12 cellular contexts compared by ENCODE assay signal in genomic region chr19:47414469-47414868, GRCh38. TPM values are rescaled to one million over a fixed set of nuclear protein-coding genes. Genes with fewer than 3 reads are reported as not detected.
DNase-seq lines count a peak whose midpoint lies in the region; ATAC-seq, FAIRE-seq and TF ChIP-seq lines count a peak whose summit lies in the region.
"Had no signal": no experiment of that assay in that cellular context is flagged by ENCODE, and none has a peak within 500 bp of the region (broad histone marks: within the 10 kb centered on the region; RNA-seq: fewer than 3 reads in every experiment).

No MANE protein-coding gene starts in this region.

- H3K4me1 ChIP-seq in OCI-LY3 (ENCODE audit: low read length) = no peaks in the 10 kb centered on the region
- no peaks in the 10 kb centered on the region for H3K4me1 ChIP-seq in hepatocyte (ENCODE audit: insufficient read depth)

- H3K4me3 ChIP-seq in AG04449 (ENCODE audit: low read depth, low read length) (no peak overlapping the region), OCI-LY3 (ENCODE audit: low read length) (no peak overlapping the region), hepatocyte (no peak overlapping the region)

- no peaks in the 10 kb centered on the region for H3K9me2 ChIP-seq in hepatocyte (replicated peaks; ENCODE audit: insufficient read depth)

- H3K9me3 ChIP-seq in OCI-LY3 (ENCODE audit: insufficient read depth, low read length) (no peaks in the 10 kb centered on the region), hepatocyte (ENCODE audit: low read depth) (no peaks in the 10 kb centered on the region)

- no peaks in the 10 kb centered on the region for H3K36me3 ChIP-seq in OCI-LY3 (replicated peaks; ENCODE audit: low read depth, low read length)
- no peaks in the 10 kb centered on the region for H3K36me3 ChIP-seq in hepatocyte (replicated peaks; ENCODE audit: insufficient read depth, low read depth)

- CTCF ChIA-PET in AG04449 (lab: Yijun Ruan, JAX) = interaction anchor here (2.5 kb wide), 1 partner anchor 23 kb away, joined by 7 read pairs; no protein-coding TSS in a partner anchor

- TF ChIP-seq POLR2A in GM12891 (IDR thresholded peaks at IDR 0.05; ENCODE audit: low read depth, low read length) (no peak), GM18505 (IDR thresholded peaks at IDR 0.05; ENCODE audit: borderline replicate concordance, extremely low read depth, insufficient read depth, insufficient read length) (no peak)

- H3K27me3 ChIP-seq in OCI-LY3 (ENCODE audit: low read depth, low read length) = peaks cover 37% of the 10 kb centered on the region
- H3K27me3 ChIP-seq in hepatocyte = peaks cover 31% of the 10 kb centered on the region

- H3K27ac ChIP-seq in OCI-LY3 (ENCODE audit: low read length) (no peak overlapping the region), hepatocyte (no peak overlapping the region)

- H2AFZ ChIP-seq in OCI-LY3 (ENCODE audit: low read depth, low read length) (no peak overlapping the region), hepatocyte (no peak overlapping the region)

- no peak overlapping the region for H3K9ac ChIP-seq in OCI-LY3 (ENCODE audit: low read length)

- H3K79me2 ChIP-seq in OCI-LY3 (ENCODE audit: low read length) (no peaks in the 10 kb centered on the region), hepatocyte (no peaks in the 10 kb centered on the region)

- 0 out of 2 replicates have a peak, but pooled peaks cover 4% of the 10 kb centered on the region for H4K20me1 ChIP-seq in OCI-LY3 (ENCODE audit: insufficient read depth, low read length)
- peaks cover 2% of the 10 kb centered on the region for H4K20me1 ChIP-seq in hepatocyte (ENCODE audit: insufficient read depth, poor library complexity, severe bottlenecking)

- 82% methylated on average over 17 of the region's 21 CpGs for WGBS in hepatocyte (ENCODE audit: low lambda C conversion rate, missing lambda C conversion rate)

- TF ChIP-seq CTCF in AG04449 (IDR thresholded peaks at IDR 0.05; ENCODE audit: insufficient read depth, low read length, missing control alignments) = peak; percentile 22
- peak; percentile 35 for TF ChIP-seq CTCF in OCI-LY3 (IDR thresholded peaks at IDR 0.05; ENCODE audit: low read depth, low read length)
- TF ChIP-seq CTCF in hepatocyte (IDR thresholded peaks at IDR 0.05; ENCODE audit: poor library complexity) = peak; percentile 7

- ATAC-seq in GM21528 (IDR thresholded peaks at IDR 0.05; ENCODE audit: low FRiP score, unreplicated experiment) = no peak
- no peak for ATAC-seq in GM18505 (IDR thresholded peaks at IDR 0.05; ENCODE audit: unreplicated experiment)

- DNase-seq in AG04449 (ENCODE audit: low read depth, low spot score) (no peak), GM12891 (ENCODE audit: insufficient read length, low spot score) (no peak), hepatocyte (ENCODE audit: low spot score) (no peak), GM19240 (ENCODE audit: insufficient read length, low spot score) (no peak), NCI-H2196 (lab: John Stamatoyannopoulos, UW; ENCODE audit: unreplicated experiment) (no peak)
- DNase-seq: activated effector memory CD4-positive, alpha-beta T cell treated with anti-CD3 and anti-CD28 coated beads, Interleukin-2, amount 50 U/mL, for 16 hours; NCI-H187 treated with DMSO at 0.1 percent for 48 hours; stimulated activated naive CD4-positive, alpha-beta T cell treated with Interleukin-2 at 50 U/mL for 16 hours had no signal

- H3K4me2 ChIP-seq in OCI-LY3 (ENCODE audit: low read length) = no peak overlapping the region
- no peak overlapping the region for H3K4me2 ChIP-seq in hepatocyte

- POLR2A ChIA-PET in AG04449 (lab: Yijun Ruan, JAX) = interaction anchor here (1.0 kb wide), 1 partner anchor 114 kb away, joined by 3 read pairs; no protein-coding TSS in a partner anchor

- peak; percentile 72 for FAIRE-seq in GM12891 (lab: Jason Lieb, UNC)

TF ChIP-seq in GM12891, 5 proteins besides CTCF, POLR2A, EP300 and RAD21:
- TF ChIP-seq TAF1 (IDR thresholded peaks at IDR 0.05; ENCODE audit: low read depth, low read length) = no peak
- no peak for TF ChIP-seq PAX5 (IDR thresholded peaks at IDR 0.05; ENCODE audit: insufficient read depth, low read length, severe bottlenecking)
- TF ChIP-seq POLR2AphosphoS5 (IDR thresholded peaks at IDR 0.05; ENCODE audit: low read depth, low read length) = no peak
- no peak for TF ChIP-seq POU2F2 (IDR thresholded peaks at IDR 0.05; ENCODE audit: low read depth, low read length)
- TF ChIP-seq SPI1 (IDR thresholded peaks at IDR 0.05; ENCODE audit: low read depth, low read length) = no peak

RNA-seq across cellular contexts. Expression of gene MEIS3, which starts 4.9 kb away (rescaled TPM):
- polyA plus RNA-seq in GM12891 (2012; ENCODE audit: low read depth, missing spikeins) = not detected
- 18.4 and 21.2 TPM in 2 replicates for total RNA-seq in hepatocyte
- polyA plus RNA-seq in hepatocyte = 40.6 and 47.0 TPM in 2 replicates

RNA-seq across cellular contexts. Expression of gene SLC8A2, which starts 57.2 kb away (rescaled TPM):
- 0.18 TPM for polyA plus RNA-seq in GM12891 (2012; ENCODE audit: low read depth, missing spikeins)
- total RNA-seq in hepatocyte = 1.1 and 1.2 TPM in 2 replicates
- 0.24 and 0.40 TPM in 2 replicates for polyA plus RNA-seq in hepatocyte
- total RNA-seq: kidney epithelial cell had no signal
